In the genomic region with DNA sequence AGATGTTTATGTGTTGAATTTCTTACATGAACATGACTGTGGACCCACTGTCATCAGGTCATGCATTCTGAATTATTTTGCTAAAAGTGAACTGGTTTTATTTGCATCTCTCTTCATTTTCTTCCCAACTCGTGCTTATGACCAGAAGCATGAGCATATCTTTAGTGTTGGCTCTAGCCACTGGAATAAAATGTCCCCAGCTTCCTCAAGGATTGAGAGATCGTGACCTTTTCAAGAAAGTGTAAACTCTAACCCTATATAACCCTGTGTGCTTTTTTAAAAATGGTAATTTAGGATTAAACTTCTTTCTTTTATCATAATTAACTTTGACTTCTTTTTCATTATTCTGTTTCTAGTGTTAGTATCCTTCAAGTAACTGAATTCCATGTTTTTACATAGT, we compare ENCODE assay signal across 27 cellular contexts.
"Had no signal": no experiment of that assay in that cellular context is flagged by ENCODE, and none has a peak within 500 bp of the region (broad histone marks: within the 10 kb centered on the region; RNA-seq: fewer than 3 reads in every experiment).

No MANE protein-coding gene starts in this region.

- H3K36me3 ChIP-seq: colonic mucosa, esophagus squamous epithelium, gastrocnemius medialis, gastroesophageal sphincter, heart left ventricle, heart right ventricle had no signal

- H3K4me3 Mint-ChIP-seq: dendritic cell treated with granulocyte-macrophage colony-stimulating factor and Interleukin-4, amounts not matched to agents 40 ng/mL and 50 ng/mL, for 4 days; effector memory CD8-positive, alpha-beta T cell; endodermal cell had no signal

- FAIRE-seq: colon, endothelial cell of umbilical vein had no signal

- H3K9me3 Mint-ChIP-seq: dendritic cell treated with granulocyte-macrophage colony-stimulating factor and Interleukin-4, amounts not matched to agents 40 ng/mL and 50 ng/mL, for 4 days; effector memory CD8-positive, alpha-beta T cell; endodermal cell had no signal

- H3K4me3 ChIP-seq: colonic mucosa, coronary artery, dorsolateral prefrontal cortex, esophagus muscularis mucosa, esophagus squamous epithelium, gastrocnemius medialis, gastroesophageal sphincter, heart left ventricle, heart right ventricle had no signal

- DNase-seq: colonic mucosa; cortex of kidney; dermis blood vessel endothelial cell; dorsolateral prefrontal cortex; effector CD4-positive, alpha-beta T cell; effector CD8-positive, alpha-beta T cell; effector memory CD4-positive, alpha-beta T cell; effector memory CD8-positive, alpha-beta T cell; endodermal cell; erythroblast; esophagus squamous epithelium; foreskin fibroblast; foreskin keratinocyte; foreskin melanocyte; gastrocnemius medialis; glutamatergic neuron; head of caudate nucleus; heart left ventricle; heart right ventricle had no signal

- H3K27me3 ChIP-seq: colonic mucosa, dorsolateral prefrontal cortex, esophagus muscularis mucosa, esophagus squamous epithelium, foreskin keratinocyte, gastrocnemius medialis, gastroesophageal sphincter, heart left ventricle, heart right ventricle had no signal

- H3K4me1 ChIP-seq: colonic mucosa, foreskin keratinocyte, gastrocnemius medialis, gastroesophageal sphincter had no signal

- ATAC-seq: effector memory CD8-positive, alpha-beta T cell; esophagus mucosa; foreskin keratinocyte; gastrocnemius medialis; gastroesophageal sphincter; heart left ventricle; heart right ventricle had no signal

- H3K27me3 Mint-ChIP-seq: dendritic cell treated with granulocyte-macrophage colony-stimulating factor and Interleukin-4, amounts not matched to agents 40 ng/mL and 50 ng/mL, for 4 days; effector memory CD8-positive, alpha-beta T cell had no signal

- H3K9me3 ChIP-seq: colonic mucosa, esophagus muscularis mucosa, esophagus squamous epithelium, gastrocnemius medialis, gastroesophageal sphincter, heart left ventricle, heart right ventricle had no signal

- H3K27ac Mint-ChIP-seq: dendritic cell treated with granulocyte-macrophage colony-stimulating factor and Interleukin-4, amounts not matched to agents 40 ng/mL and 50 ng/mL, for 4 days; effector memory CD8-positive, alpha-beta T cell; endodermal cell had no signal

- H3K4me1 Mint-ChIP-seq: endodermal cell had no signal

- H3K27ac ChIP-seq: colonic mucosa, coronary artery, dorsolateral prefrontal cortex, epithelial cell of prostate, esophagus muscularis mucosa, esophagus squamous epithelium, foreskin keratinocyte, gastrocnemius medialis, gastroesophageal sphincter, heart left ventricle, heart right ventricle had no signal
